1 cellular context compared by ENCODE assay signal in genomic region chr3:159828542-159828943, GRCh38.
TF ChIP-seq lines count a peak whose summit lies in the region.

No MANE protein-coding gene starts in this region.

TF ChIP-seq in H1, 55 proteins besides CTCF, POLR2A, EP300 and RAD21:
- TF ChIP-seq MAX (IDR thresholded peaks at IDR 0.05) (no peak), KDM4A (IDR thresholded peaks at IDR 0.05; ENCODE audit: low read depth, low read length, severe bottlenecking) (no peak), POU5F1 (IDR thresholded peaks at IDR 0.05; ENCODE audit: low read depth, low read length) (no peak), CTBP2 (IDR thresholded peaks at IDR 0.05; ENCODE audit: borderline replicate concordance, insufficient read depth, insufficient read length, low read length) (no peak), RNF2 (IDR thresholded peaks at IDR 0.05; ENCODE audit: borderline replicate concordance, low read depth, low read length, missing control alignments, poor library complexity, severe bottlenecking) (no peak), TBP (IDR thresholded peaks at IDR 0.05; ENCODE audit: low read depth, low read length) (no peak), TAF1 (IDR thresholded peaks at IDR 0.05; ENCODE audit: low read depth, low read length) (no peak), GTF2F1 (IDR thresholded peaks at IDR 0.05; ENCODE audit: borderline replicate concordance, low read depth, low read length) (no peak), BCL11A (IDR thresholded peaks at IDR 0.05; ENCODE audit: low read depth in 2 of 2, low read length in 2 of 2) (no peak), ATF3 (IDR thresholded peaks at IDR 0.05; ENCODE audit: insufficient read depth, low read depth, low read length) (no peak), TAF7 (optimal IDR thresholded peaks at IDR 0.05; ENCODE audit: borderline replicate concordance, low read depth, low read length) (no peak), RBBP5 (IDR thresholded peaks at IDR 0.05; ENCODE audit: borderline replicate concordance, low read depth, low read length) (no peak)
TF ChIP-seq in H1: peak in this region for 0.
